In genomic region chrX:9312922-9313867, GRCh38 we compare ENCODE assay signal across 8 cellular contexts.
DNase-seq lines count a peak whose midpoint lies in the region; ATAC-seq and TF ChIP-seq lines count a peak whose summit lies in the region.

No MANE protein-coding gene starts in this region.

- DNase-seq in EL, result peak; percentile 6
- peak; percentile 81 for DNase-seq in NAMALWA (ENCODE audit: low spot score)
- peak; percentile 50 to 68 (median 65) for DNase-seq in activated CD8-positive, alpha-beta memory T cell treated with anti-CD3 and anti-CD28 coated beads for 48 hours (ENCODE audit: low read depth in 2 of 3, low spot score in 2 of 3)
- DNase-seq in fibroblast of lung (ENCODE audit: low read depth in 2 of 2), result no peak
- DNase-seq in smooth muscle cell (lab: John Stamatoyannopoulos, UW; ENCODE audit: unreplicated experiment), result no peak
- no peak for DNase-seq in G401 (ENCODE audit: low spot score)
- no peak for DNase-seq in AG20443 (ENCODE audit: low spot score)

- ATAC-seq in GM21528 (IDR thresholded peaks at IDR 0.05; ENCODE audit: low FRiP score, unreplicated experiment), result peak; percentile 73

- no peak overlapping the region for H2AFZ ChIP-seq in fibroblast of lung (ENCODE audit: low read length)
- no peak overlapping the region for H2AFZ ChIP-seq in smooth muscle cell (ENCODE audit: low read depth)

- no peaks in the 10 kb centered on the region for H3K79me2 ChIP-seq in fibroblast of lung (ENCODE audit: control insufficient read depth, insufficient read depth, low read length)
- no peaks in the 10 kb centered on the region for H3K79me2 ChIP-seq in smooth muscle cell (ENCODE audit: low read depth)

- H3K4me1 ChIP-seq in fibroblast of lung (ENCODE audit: control insufficient read depth, extremely low read depth, insufficient read depth, low read length), result peaks cover 2% of the 10 kb centered on the region
- no peaks in the 10 kb centered on the region for H3K4me1 ChIP-seq in smooth muscle cell (ENCODE audit: low read depth)

- no peak overlapping the region for H3K9ac ChIP-seq in fibroblast of lung (ENCODE audit: insufficient read depth, low read length)
- no peak overlapping the region for H3K9ac ChIP-seq in smooth muscle cell (ENCODE audit: low read depth)

- H3K4me3 ChIP-seq in fibroblast of lung (replicated peaks in 1 of 4; ENCODE audit: control extremely low read depth in 1 of 4, insufficient read depth in 1 of 4, low read depth in 3 of 4, low read length in 4 of 4) (no peak overlapping the region), smooth muscle cell (no peak overlapping the region)

- 72% methylated on average over 11 of the region's 12 CpGs for WGBS in smooth muscle cell (ENCODE audit: low lambda C conversion rate)

- H3K4me2 ChIP-seq in fibroblast of lung (ENCODE audit: extremely low read depth, insufficient read depth, low read length), result no peak overlapping the region
- H3K4me2 ChIP-seq in smooth muscle cell, result no peak overlapping the region

- in situ Hi-C loops in G401 (cut with HindIII; ENCODE audit: low sequenced_read_pairs), result no loop called here

- TF ChIP-seq CTCF in fibroblast of lung (conservative IDR thresholded peaks at IDR 0.05 in 1 of 2, IDR thresholded peaks at IDR 0.05 in 1 of 2; ENCODE audit: low read depth in 1 of 2, low read length in 2 of 2) (peak; percentile 19 to 57), smooth muscle cell (IDR thresholded peaks at IDR 0.05; ENCODE audit: borderline replicate concordance, insufficient read depth, poor library complexity, severe bottlenecking) (peak; percentile 55)

- H3K36me3 ChIP-seq in fibroblast of lung (ENCODE audit: control insufficient read depth, insufficient read depth, low read length), result no peaks in the 10 kb centered on the region
- H3K36me3 ChIP-seq in smooth muscle cell (ENCODE audit: low read depth), result no peaks in the 10 kb centered on the region

- H3F3A ChIP-seq in smooth muscle cell (ENCODE audit: low read depth), result no peaks in the 10 kb centered on the region

- H4K20me1 ChIP-seq in fibroblast of lung (ENCODE audit: control insufficient read depth, extremely low read depth, insufficient read depth, low read length), result no peaks in the 10 kb centered on the region
- H4K20me1 ChIP-seq in smooth muscle cell (ENCODE audit: low read depth), result no peaks in the 10 kb centered on the region

- H3K27me3 ChIP-seq in fibroblast of lung (ENCODE audit: control insufficient read depth, insufficient read depth, low read length) (no peaks in the 10 kb centered on the region), smooth muscle cell (ENCODE audit: low read depth) (no peaks in the 10 kb centered on the region)

- no peaks in the 10 kb centered on the region for H3K9me3 ChIP-seq in fibroblast of lung (ENCODE audit: control insufficient read depth, insufficient read depth, low read depth, low read length)
- H3K9me3 ChIP-seq in smooth muscle cell (replicated peaks; ENCODE audit: low read depth), result no peaks in the 10 kb centered on the region

- H3K27ac ChIP-seq in fibroblast of lung (ENCODE audit: insufficient read depth, low read length) (no peak overlapping the region), smooth muscle cell (ENCODE audit: low read depth) (no peak overlapping the region)

Comparison
In these comparisons a context has a peak if more than half of its experiments do, and no peak if none do; other contexts are left out.
1. DNase-seq: peak in EL (single experiment), NAMALWA (single experiment) and activated CD8-positive, alpha-beta memory T cell treated with anti-CD3 and anti-CD28 coated beads for 48 hours (3 of 3); none in fibroblast of lung (0 of 2), smooth muscle cell (single experiment), G401 (single experiment) and AG20443 (single experiment).